11 cellular contexts compared by ENCODE assay signal in genomic region chr5:172788771-172789686, GRCh38. TPM values are rescaled to one million over a fixed set of nuclear protein-coding genes. Genes with fewer than 3 reads are reported as not detected.
DNase-seq lines count a peak whose midpoint lies in the region; ATAC-seq, FAIRE-seq and TF ChIP-seq lines count a peak whose summit lies in the region.
"Had no signal": no experiment of that assay in that cellular context is flagged by ENCODE, and none has a peak within 500 bp of the region (broad histone marks: within the 10 kb centered on the region; RNA-seq: fewer than 3 reads in every experiment).

No MANE protein-coding gene starts in this region.

- no peak overlapping the region for H2BK120ac ChIP-seq in H1 (replicated peaks; ENCODE audit: low read depth, low read length)

- intact Hi-C loops in mucosa of descending colon (cut with DNase I, micrococcal nuclease) = no loop called here
- intact Hi-C loops in thyroid gland (cut with DNase I) = no loop called here
- intact Hi-C loops in OCI-LY7 (cut with micrococcal nuclease; ENCODE audit: unreplicated experiment) = no loop called here

- H3K9ac ChIP-seq in Loucy (ENCODE audit: low read depth, low read length, poor library complexity, severe bottlenecking) (peak overlapping the region; percentile 39), H1 (replicated peaks in 1 of 4; ENCODE audit: extremely low read depth in 1 of 4, low read depth in 3 of 4, low read length in 3 of 4) (no peak overlapping the region)

- no peaks in the 10 kb centered on the region for H3K9me2 ChIP-seq in Loucy (replicated peaks; ENCODE audit: low read depth, low read length)
- no peaks in the 10 kb centered on the region for H3K9me2 ChIP-seq in OCI-LY7 (ENCODE audit: insufficient read depth, low read length)

- no peaks in the 10 kb centered on the region for H3K79me1 ChIP-seq in H1 (ENCODE audit: low read depth, low read length)

- H3F3A ChIP-seq in Loucy (ENCODE audit: low read depth) = no peaks in the 10 kb centered on the region

- H3K4me2 ChIP-seq in Loucy (ENCODE audit: low read depth, low read length, poor library complexity, severe bottlenecking) (peak overlapping the region; percentile 31), H1 (ENCODE audit: insufficient read depth in 1 of 2, low read depth in 2 of 2, low read length in 2 of 2) (no peak overlapping the region), OCI-LY7 (ENCODE audit: low read length) (no peak overlapping the region)

- H2BK5ac ChIP-seq in H1 (ENCODE audit: low read depth, low read length) = no peak overlapping the region

- no peak overlapping the region for H3K56ac ChIP-seq in H1 (replicated peaks; ENCODE audit: insufficient read length, low read depth, low read length)

- no peak overlapping the region for H3K18ac ChIP-seq in H1 (ENCODE audit: extremely low read depth, low read length)

- no peak overlapping the region for H3K4me3 ChIP-seq in Loucy (ENCODE audit: low read length, poor library complexity, severe bottlenecking)
- no peak overlapping the region for H3K4me3 ChIP-seq in H1 (ENCODE audit: extremely low read depth in 1 of 4, insufficient read depth in 2 of 4, low read depth in 3 of 4, low read length in 4 of 4)
- H3K4me3 ChIP-seq in mucosa of descending colon = no peak overlapping the region
- H3K4me3 ChIP-seq in thyroid gland (replicated peaks in 1 of 3) = no peak overlapping the region
- H3K4me3 ChIP-seq in OCI-LY7 (ENCODE audit: low read depth, low read length, poor library complexity, severe bottlenecking) = no peak overlapping the region

- no peak overlapping the region for H4K5ac ChIP-seq in H1 (ENCODE audit: insufficient read length, low read depth, low read length)

- H2BK20ac ChIP-seq in H1 (ENCODE audit: low read length) = no peak overlapping the region

- 0 out of 2 replicates have a peak overlapping the region, but pooled peaks have one; percentile 49 for H2AFZ ChIP-seq in Loucy (ENCODE audit: low read length)
- H2AFZ ChIP-seq in H1 (ENCODE audit: low read length) = peak overlapping the region; percentile 81; the same call in 1 of the 2 replicates
- no peak overlapping the region for H2AFZ ChIP-seq in OCI-LY7 (ENCODE audit: low read length)

- TF ChIP-seq CTCF in Loucy (conservative IDR thresholded peaks at IDR 0.05; ENCODE audit: low read length) = no peak
- no peak for TF ChIP-seq CTCF in H1 (IDR thresholded peaks at IDR 0.05; ENCODE audit: control extremely low read depth in 1 of 3, insufficient read depth in 1 of 3, low read depth in 1 of 3, low read length in 3 of 3)
- no peak for TF ChIP-seq CTCF in mucosa of descending colon (IDR thresholded peaks at IDR 0.05)
- TF ChIP-seq CTCF in thyroid gland (IDR thresholded peaks at IDR 0.05) = no peak
- TF ChIP-seq CTCF in OCI-LY7 (conservative IDR thresholded peaks at IDR 0.05; ENCODE audit: low read length) = no peak

- no peak overlapping the region for H3K23ac ChIP-seq in H1 (ENCODE audit: insufficient read length)

- peaks cover 28% of the 10 kb centered on the region for H3K4me1 ChIP-seq in Loucy (ENCODE audit: insufficient read depth, low read length, poor library complexity, severe bottlenecking)
- peaks cover 0 to 3% (median 0%) of the 10 kb centered on the region in 4 experiments; a peak in 4 of 7 replicates for H3K4me1 ChIP-seq in H1 (replicated peaks in 1 of 4; ENCODE audit: control insufficient read depth in 3 of 4, insufficient read depth in 4 of 4, low read length in 3 of 4)
- H3K4me1 ChIP-seq in mucosa of descending colon (ENCODE audit: low read depth) = peaks cover 20% of the 10 kb centered on the region
- H3K4me1 ChIP-seq in thyroid gland = peaks cover 11 to 34% of the 10 kb centered on the region in 2 donors
- H3K4me1 ChIP-seq in OCI-LY7 (ENCODE audit: insufficient read depth, low read length, poor library complexity, severe bottlenecking) = no peaks in the 10 kb centered on the region
- H3K4me1 ChIP-seq: foreskin keratinocyte had no signal

- H2BK15ac ChIP-seq in H1 (ENCODE audit: low read length) = no peak overlapping the region

- H2AK5ac ChIP-seq in H1 (ENCODE audit: low read depth, low read length) = no peak overlapping the region

- H4K20me1 ChIP-seq in Loucy (ENCODE audit: insufficient read depth, low read length, poor library complexity, severe bottlenecking) = no peaks in the 10 kb centered on the region
- no peaks in the 10 kb centered on the region for H4K20me1 ChIP-seq in H1 (replicated peaks in 1 of 2; ENCODE audit: control insufficient read depth in 1 of 2, insufficient read depth in 2 of 2, low read length in 2 of 2)
- no peaks in the 10 kb centered on the region for H4K20me1 ChIP-seq in OCI-LY7 (ENCODE audit: insufficient read depth, low read length)

- no peak for TF ChIP-seq RAD21 in H1 (IDR thresholded peaks at IDR 0.05 in 1 of 2, conservative IDR thresholded peaks at IDR 0.05 in 1 of 2; ENCODE audit: low read depth in 2 of 2, low read length in 2 of 2)

- BruUV-seq in OCI-LY7 (replicated peaks; lab: Mats Ljungman, UMichigan) = no TSS peak

- FAIRE-seq in H1 (lab: Jason Lieb, UNC) = no peak
- FAIRE-seq: GM12891 had no signal

- POLR2A ChIA-PET in H1 (lab: Charles Lee; ENCODE audit: partially characterized antibody) = interaction anchor here (5.3 kb wide), 1 partner anchor 19 kb away, joined by 36 read pairs; the partner anchor contains the start of gene DUSP1
- POLR2A ChIA-PET in OCI-LY7 (lab: Charles Lee) = interaction anchor here (0.6 to 0.8 kb wide), 2 partner anchors 12 to 58 kb away, joined by 3 read pairs; no protein-coding TSS in a partner anchor

- no peak for DNase-seq in H1 (ENCODE audit: low read depth in 1 of 2, low spot score in 2 of 2)
- peak; percentile 77 to 84 (median 81) for DNase-seq in mucosa of descending colon
- peak; percentile 48 to 54 for DNase-seq in thyroid gland
- no peak for DNase-seq in GM19240 (ENCODE audit: insufficient read length, low spot score)
- no peak for DNase-seq in OCI-LY7 (ENCODE audit: low spot score)
- DNase-seq: foreskin keratinocyte; stimulated activated CD4-positive, alpha-beta T cell treated with anti-CD3 and anti-CD28 coated beads, Interleukin-2, amount 100 ng/mL, for 24 hours had no signal

- peak; percentile 92 for ATAC-seq in mucosa of descending colon
- ATAC-seq in GM21529 (IDR thresholded peaks at IDR 0.05; ENCODE audit: unreplicated experiment) = no peak
- ATAC-seq in HG03469 (IDR thresholded peaks at IDR 0.05; ENCODE audit: unreplicated experiment) = no peak
- ATAC-seq: foreskin keratinocyte had no signal

- H3K79me2 ChIP-seq in Loucy (ENCODE audit: insufficient read depth, low read length) = no peaks in the 10 kb centered on the region
- no peaks in the 10 kb centered on the region for H3K79me2 ChIP-seq in H1 (ENCODE audit: control insufficient read depth in 1 of 2, insufficient read depth in 2 of 2, low read length in 2 of 2)
- H3K79me2 ChIP-seq in OCI-LY7 (ENCODE audit: insufficient read depth, low read depth, low read length) = no peaks in the 10 kb centered on the region

- CTCF ChIA-PET in H1 (lab: Charles Lee; ENCODE audit: partially characterized antibody) (interaction anchor here (0.7 to 1.4 kb wide), 7 partner anchors 9 to 143 kb away, joined by 3 to 4 read pairs (median 4); no protein-coding TSS in a partner anchor), OCI-LY7 (lab: Charles Lee; ENCODE audit: unreplicated experiment) (no interaction called here)

- WGBS in H1 (ENCODE audit: extremely low coverage in 1 of 2, insufficient coverage in 1 of 2, insufficient read length in 1 of 2, insufficient replicate concordance in 2 of 2, low coverage in 1 of 2, low lambda C conversion rate in 2 of 2, missing lambda C conversion rate in 1 of 2), 2 experiments = 86% methylated on average over 20 of the region's 21 CpGs; no CpG with 5 or more reads in 1 of the 2 experiments
- 63 to 72% methylated on average over 19 to 21 of the region's 21 CpGs for WGBS in thyroid gland, 2 donors

- no peak overlapping the region for H2BK12ac ChIP-seq in H1 (ENCODE audit: low read depth, low read length)

- no peak for TF ChIP-seq EP300 in H1 (IDR thresholded peaks at IDR 0.05; ENCODE audit: borderline replicate concordance in 1 of 2, low read depth in 2 of 2, low read length in 2 of 2)

- H3K27ac ChIP-seq in H1 (ENCODE audit: low read depth, low read length) (no peak overlapping the region), thyroid gland (peak overlapping the region; percentile 51 to 76 (median 69)), OCI-LY7 (ENCODE audit: low read depth, low read length, poor library complexity, severe bottlenecking) (no peak overlapping the region)
- H3K27ac ChIP-seq: foreskin keratinocyte had no signal

- H3K36me3 ChIP-seq in Loucy (ENCODE audit: insufficient read depth, low read length) (no peaks in the 10 kb centered on the region), H1 (ENCODE audit: control insufficient read depth in 2 of 4, insufficient read depth in 4 of 4, low read length in 3 of 4) (no peaks in the 10 kb centered on the region), mucosa of descending colon (ENCODE audit: low read depth) (no peaks in the 10 kb centered on the region), thyroid gland (no peaks in the 10 kb centered on the region), OCI-LY7 (ENCODE audit: insufficient read depth, low read length) (no peaks in the 10 kb centered on the region)

- H3K27me3 ChIP-seq in Loucy (ENCODE audit: insufficient read depth, low read length, poor library complexity, severe bottlenecking) (no peaks in the 10 kb centered on the region), H1 (replicated peaks in 1 of 4; ENCODE audit: control insufficient read depth in 3 of 4, extremely low read depth in 1 of 4, insufficient read depth in 3 of 4, low read length in 3 of 4) (peaks cover 0 to 2% (median 0%) of the 10 kb centered on the region in 4 experiments; a peak in 3 of 7 replicates), thyroid gland (no peaks in the 10 kb centered on the region)
- H3K27me3 ChIP-seq: foreskin keratinocyte had no signal

- no peaks in the 10 kb centered on the region for H3K23me2 ChIP-seq in H1 (ENCODE audit: low read depth, low read length)

- TF ChIP-seq POLR2A in H1 (IDR thresholded peaks at IDR 0.05; ENCODE audit: control extremely low read depth in 1 of 2, low read depth in 2 of 2, low read length in 2 of 2) (no peak), thyroid gland (IDR thresholded peaks at IDR 0.05) (no peak)

- no peak overlapping the region for H4K8ac ChIP-seq in H1 (ENCODE audit: extremely low read depth, insufficient read depth, low read length)

- H3K14ac ChIP-seq in H1 (ENCODE audit: insufficient read length) = no peak overlapping the region

- H3K9me3 ChIP-seq in Loucy (ENCODE audit: insufficient read depth, low read depth, low read length) = no peaks in the 10 kb centered on the region
- H3K9me3 ChIP-seq in H1 (ENCODE audit: insufficient read depth in 2 of 2, low read depth in 1 of 2, low read length in 1 of 2) = no peaks in the 10 kb centered on the region
- no peaks in the 10 kb centered on the region for H3K9me3 ChIP-seq in mucosa of descending colon
- H3K9me3 ChIP-seq in thyroid gland = no peaks in the 10 kb centered on the region
- no peaks in the 10 kb centered on the region for H3K9me3 ChIP-seq in OCI-LY7 (ENCODE audit: low read length)

- no peak overlapping the region for H4K91ac ChIP-seq in H1 (replicated peaks; ENCODE audit: insufficient read length, low read length)

- H3K4ac ChIP-seq in H1 (replicated peaks; ENCODE audit: insufficient read length, low read depth, low read length) = no peak overlapping the region

RNA-seq across cellular contexts. Expression of gene DUSP1, which starts 18.0 kb away (rescaled TPM):
- total RNA-seq in H1 (2021; fragmentation: NEBNext Ultra II Directional; extraction: Animal tissue kit (Norgen Biotek cat#: 25700)) = 6.5 and 8.6 TPM in 2 replicates
- polyA plus RNA-seq in H1 (2011; rRNA removed) = 11.4 and 11.7 TPM in 2 replicates
- polyA plus RNA-seq in H1 (2011; cell fraction: cytosol; rRNA removed) = 11.3 TPM
- 15.3 TPM for polyA plus RNA-seq in H1 (2011; cell fraction: nucleus; rRNA removed)
- 6.9 to 8.1 TPM (median 7.2 TPM) in 4 replicates for polyA plus RNA-seq in H1 (2012, experiment 1 of 2)
- polyA plus RNA-seq in H1 (2012, experiment 2 of 2) = 7.6 TPM
- polyA plus RNA-seq in H1 (2013, experiment 1 of 2) = 3.2 TPM
- polyA plus RNA-seq in H1 (2013, experiment 2 of 2) = 2.9 TPM
- polyA minus RNA-seq in H1 (2011; rRNA and poly(A)+ RNA removed) = 17.6 and 18.7 TPM in 2 replicates
- polyA minus RNA-seq in H1 (2011; cell fraction: cytosol; rRNA and poly(A)+ RNA removed) = 10.2 TPM
- polyA minus RNA-seq in H1 (2011; cell fraction: nucleus; rRNA and poly(A)+ RNA removed) = 47.4 TPM
- total RNA-seq in mucosa of descending colon (100 to 1,000 TPM in 2 of 3 donors, 10 to 100 TPM in 1; 90.9 to 233 (median 137) TPM), thyroid gland (1,000 to 10,000 TPM in 1 of 4 donors, 100 to 1,000 TPM in 3; 613 to 1,025 (median 690) TPM), OCI-LY7 (2022) (4.5 and 5.3 TPM in 2 replicates)
- 5.3 and 7.0 TPM in 2 replicates for total RNA-seq in OCI-LY7 (2014; rRNA removed; shearing (Covaris generic))

RNA-seq across cellular contexts. Expression of gene ERGIC1, which starts 45.0 kb away (rescaled TPM):
- total RNA-seq in H1 (2021; fragmentation: NEBNext Ultra II Directional; extraction: Animal tissue kit (Norgen Biotek cat#: 25700)) = 95.3 and 96.1 TPM in 2 replicates
- 106 and 119 TPM in 2 replicates for polyA plus RNA-seq in H1 (2011; rRNA removed)
- 98.1 TPM for polyA plus RNA-seq in H1 (2011; cell fraction: cytosol; rRNA removed)
- 111 TPM for polyA plus RNA-seq in H1 (2011; cell fraction: nucleus; rRNA removed)
- 66.7 to 101 TPM (median 89.0 TPM) in 4 replicates for polyA plus RNA-seq in H1 (2012, experiment 1 of 2)
- 62.7 TPM for polyA plus RNA-seq in H1 (2012, experiment 2 of 2)
- 77.6 TPM for polyA plus RNA-seq in H1 (2013, experiment 1 of 2)
- 91.5 TPM for polyA plus RNA-seq in H1 (2013, experiment 2 of 2)
- polyA minus RNA-seq in H1 (2011; rRNA and poly(A)+ RNA removed) = 164 and 223 TPM in 2 replicates
- polyA minus RNA-seq in H1 (2011; cell fraction: cytosol; rRNA and poly(A)+ RNA removed) = 56.1 TPM
- 85.4 TPM for polyA minus RNA-seq in H1 (2011; cell fraction: nucleus; rRNA and poly(A)+ RNA removed)
- 100 to 1,000 TPM; 153 to 222 (median 199) TPM for total RNA-seq in mucosa of descending colon
- total RNA-seq in thyroid gland = 100 to 1,000 TPM; 156 to 214 (median 175) TPM
- 101 and 125 TPM in 2 replicates for total RNA-seq in OCI-LY7 (2014; rRNA removed; shearing (Covaris generic))
- 178 and 201 TPM in 2 replicates for total RNA-seq in OCI-LY7 (2022)

Comparison
In these comparisons a context has a peak if more than half of its experiments do, and no peak if none do; other contexts are left out.
1. DNase-seq: peak in mucosa of descending colon (3 of 3) and thyroid gland (2 of 2); none in H1 (0 of 2), GM19240 (single experiment) and OCI-LY7 (single experiment).
2. H3K27ac ChIP-seq: peak in thyroid gland (3 of 3); none in H1 (single experiment) and OCI-LY7 (single experiment).